In the genomic region with DNA sequence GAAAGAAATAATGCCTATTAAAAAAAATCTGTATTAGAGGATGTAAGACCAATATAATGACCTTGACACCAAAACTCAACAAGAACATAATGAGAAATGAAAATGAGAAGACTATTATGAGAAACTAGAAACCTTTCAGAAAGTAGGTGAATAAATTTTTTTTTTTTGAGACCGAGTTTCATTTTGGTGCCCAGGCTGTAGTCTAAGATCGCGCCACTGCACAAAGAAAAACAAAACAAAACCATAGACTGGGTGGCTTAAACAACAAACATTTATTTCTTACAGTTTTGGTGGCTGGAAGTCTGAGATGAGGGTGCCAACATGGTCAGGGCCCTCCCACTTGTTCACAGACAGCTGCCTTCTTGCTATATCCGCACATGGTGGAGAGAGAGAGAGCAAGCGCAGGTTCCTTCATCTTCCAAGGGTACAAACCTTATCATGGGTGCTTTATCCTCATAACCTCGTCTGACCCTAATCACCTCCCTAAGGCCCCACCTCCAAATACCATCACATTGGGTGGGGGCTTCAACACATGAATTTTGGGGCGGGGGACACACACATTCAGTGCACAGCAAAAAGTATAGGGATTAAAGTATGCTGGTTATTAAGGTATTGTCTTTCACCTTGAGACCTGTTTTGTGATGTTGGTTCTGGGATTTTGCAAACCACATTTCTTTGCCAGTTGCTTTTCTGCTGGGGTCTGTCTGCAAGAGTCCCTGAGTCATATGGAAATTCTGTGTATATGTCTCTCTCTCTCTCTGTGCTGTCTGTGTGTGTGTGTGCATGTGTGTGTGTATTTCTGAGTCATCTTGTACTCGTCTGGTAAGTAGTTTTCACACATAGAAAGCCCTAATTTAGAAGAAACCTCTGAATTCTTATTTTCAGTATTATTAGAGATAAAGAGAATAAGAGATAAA, we compare ENCODE assay signal across 1 cellular context.
TF ChIP-seq lines count a peak whose summit lies in the region.

No MANE protein-coding gene starts in this region.

TF ChIP-seq in IMR-90, 13 proteins besides CTCF, POLR2A, EP300 and RAD21:
- TF ChIP-seq BHLHE40 (IDR thresholded peaks at IDR 0.05; ENCODE audit: low read depth, low read length) (no peak), FOS (IDR thresholded peaks at IDR 0.05; ENCODE audit: low read depth, low read length) (peak; percentile 79)
